19 cellular contexts compared by ENCODE assay signal in the genomic region with DNA sequence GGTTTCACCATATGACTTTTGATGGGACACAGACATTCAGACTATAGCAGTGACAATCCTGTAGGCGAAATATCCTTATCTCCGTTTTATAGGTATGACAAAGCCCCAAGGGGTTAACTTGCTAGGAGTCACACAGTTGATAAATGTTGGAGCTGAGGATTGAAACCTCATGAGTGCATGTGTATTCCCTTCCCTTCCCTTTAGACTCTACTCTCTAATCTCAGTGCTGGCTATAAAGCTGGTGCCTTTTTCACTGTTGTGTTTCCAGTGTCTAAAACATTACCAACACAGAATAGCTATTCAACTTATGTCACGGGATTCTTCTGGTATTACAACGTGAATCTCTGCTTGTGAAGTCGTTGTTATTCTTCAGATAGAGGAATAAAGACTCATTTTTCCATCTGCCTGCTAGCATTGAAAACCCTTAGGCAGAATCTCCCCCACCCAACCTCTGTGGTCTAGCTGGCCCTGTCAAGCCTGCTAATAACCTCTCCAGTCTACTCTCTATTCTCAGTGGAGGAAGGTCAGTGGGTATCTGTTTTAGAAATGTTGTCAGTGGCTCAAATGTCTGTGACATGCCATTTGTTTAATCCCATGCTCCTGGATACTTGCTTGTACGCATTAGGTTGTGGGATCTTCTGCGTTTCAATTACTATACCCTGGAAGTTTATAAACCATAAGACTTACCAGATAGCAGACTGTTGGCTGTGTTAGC.
"Had no signal": no experiment of that assay in that cellular context is flagged by ENCODE, and none has a peak within 500 bp of the region (broad histone marks: within the 10 kb centered on the region; RNA-seq: fewer than 3 reads in every experiment).

No MANE protein-coding gene starts in this region.

- H3K9me3 ChIP-seq: ascending aorta, esophagus squamous epithelium, pancreas, upper lobe of right lung had no signal

- H3K27ac ChIP-seq: ascending aorta, esophagus squamous epithelium, pancreas, skin epidermis, upper lobe of right lung had no signal

- H3K27me3 ChIP-seq: ascending aorta, esophagus squamous epithelium, pancreas, upper lobe of right lung had no signal

- H3K4me1 ChIP-seq: ascending aorta, pancreas, upper lobe of right lung had no signal

- FAIRE-seq: pancreas had no signal

- H3K4me3 ChIP-seq: ascending aorta, esophagus squamous epithelium, pancreas, skin epidermis, upper lobe of right lung had no signal

- DNase-seq: activated CD4-positive, alpha-beta T cell treated with anti-CD3 and anti-CD28 coated beads, Interleukin-2, amount 50 U/mL, for 4 hours; activated CD4-positive, CD25-positive, alpha-beta regulatory T cell treated with anti-CD3 and anti-CD28 coated beads, Interleukin-2, amount 50 U/mL, for 72 hours; activated CD8-positive, alpha-beta memory T cell treated with anti-CD3 and anti-CD28 coated beads, Interleukin-2, amount 10 ng/mL, durations not matched to agents 7 days and 5 days; activated naive CD4-positive, alpha-beta T cell treated with anti-CD3 and anti-CD28 coated beads, Interleukin-2, amount 10 ng/mL, durations not matched to agents 7 days and 5 days; activated T-cell treated with anti-CD3 and anti-CD28 coated beads, Interleukin-2, amount 50 U/mL, for 1 hour; central memory CD4-positive, alpha-beta T cell; cortex of kidney; effector CD4-positive, alpha-beta T cell; esophagus squamous epithelium; glutamatergic neuron; hypothalamus; left ventricle myocardium superior; pancreas; retina; stimulated activated CD4-positive, alpha-beta T cell treated with anti-CD3 and anti-CD28 coated beads, Interleukin-4, amount 100 ng/mL, for 4 hours; stimulated activated CD8-positive, alpha-beta memory T cell treated with anti-CD3 and anti-CD28 coated beads, Interleukin-4, amount 100 ng/mL, for 48 hours; upper lobe of right lung had no signal

- H3K36me3 ChIP-seq: ascending aorta, esophagus squamous epithelium, pancreas, upper lobe of right lung had no signal

- ATAC-seq: activated CD8-positive, alpha-beta memory T cell treated with anti-CD3 and anti-CD28 coated beads, Interleukin-2, amount 10 ng/mL, durations not matched to agents 7 days and 5 days; left ventricle myocardium superior; pancreas; upper lobe of right lung had no signal
